ENCODE assay signal across 14 cellular contexts in genomic region chr13:47216176-47216822, GRCh38.
DNase-seq lines count a peak whose midpoint lies in the region; ATAC-seq, FAIRE-seq and TF ChIP-seq lines count a peak whose summit lies in the region.
"Had no signal": no experiment of that assay in that cellular context is flagged by ENCODE, and none has a peak within 500 bp of the region (broad histone marks: within the 10 kb centered on the region; RNA-seq: fewer than 3 reads in every experiment).

No MANE protein-coding gene starts in this region.

- TF ChIP-seq CTCF in AG04450 (IDR thresholded peaks at IDR 0.05; ENCODE audit: low read depth, low read length) (no peak), RWPE1 (conservative IDR thresholded peaks at IDR 0.05; ENCODE audit: low read depth) (no peak), foreskin keratinocyte (conservative IDR thresholded peaks at IDR 0.05) (no peak), pancreas (IDR thresholded peaks at IDR 0.05) (no peak), D721Med (IDR thresholded peaks at IDR 0.05; ENCODE audit: insufficient read depth, missing control alignments) (no peak)

- H3K9me3 ChIP-seq in AG04450 (ENCODE audit: control insufficient read depth, insufficient read depth, low read length) (no peaks in the 10 kb centered on the region), pancreas (no peaks in the 10 kb centered on the region)

- no peaks in the 10 kb centered on the region for H3K36me3 Mint-ChIP-seq in activated T-cell treated with anti-CD3 and anti-CD28 coated beads, Interleukin-2, amount 50 U/mL, for 24 hours (ENCODE audit: low read depth)

- CTCF ChIA-PET in AG04450 (lab: Charles Lee): no interaction called here
- CTCF ChIA-PET in RWPE1 (lab: Yijun Ruan, JAX): interaction anchor here (0.6 kb wide), 1 partner anchor 15 kb away, joined by 3 read pairs; no protein-coding TSS in a partner anchor

- DNase-seq in AG04450 (ENCODE audit: low read depth, low spot score): peak; percentile 32
- peak; percentile 49 for DNase-seq in RWPE1 (ENCODE audit: low spot score)
- DNase-seq in foreskin keratinocyte: peak; percentile 81 to 85
- DNase-seq in pancreas: no peak
- DNase-seq in activated T-cell treated with anti-CD3 and anti-CD28 coated beads, Interleukin-2, amount 50 U/mL, for 24 hours: no peak
- DNase-seq in D721Med (ENCODE audit: insufficient read length, low spot score): no peak
- DNase-seq: activated CD4-positive, alpha-beta T cell treated with anti-CD3 and anti-CD28 coated beads for 4 hours; activated naive CD4-positive, alpha-beta T cell treated with Interleukin-2 at 50 U/mL for 16 hours; hippocampal formation; NCI-H2171 treated with DMSO at 0.1 percent for 48 hours had no signal

- ATAC-seq in GM21786 (IDR thresholded peaks at IDR 0.05; ENCODE audit: unreplicated experiment) (peak; percentile 48), foreskin keratinocyte (peak; percentile 87), pancreas (no peak), GM18873 (IDR thresholded peaks at IDR 0.05; ENCODE audit: low FRiP score, unreplicated experiment) (no peak)

- no peaks in the 10 kb centered on the region for H3K36me3 ChIP-seq in pancreas

- H3K27me3 ChIP-seq in AG04450 (ENCODE audit: control insufficient read depth, insufficient read depth, low read length) (no peaks in the 10 kb centered on the region), foreskin keratinocyte (no peaks in the 10 kb centered on the region), pancreas (no peaks in the 10 kb centered on the region)

- FAIRE-seq in pancreas (lab: Jason Lieb, UNC): no peak
- FAIRE-seq in D721Med (lab: Jason Lieb, UNC): no peak

- H3K9me3 Mint-ChIP-seq in activated T-cell treated with anti-CD3 and anti-CD28 coated beads, Interleukin-2, amount 50 U/mL, for 24 hours: no peaks in the 10 kb centered on the region

- no peaks in the 10 kb centered on the region for H3K27me3 Mint-ChIP-seq in activated T-cell treated with anti-CD3 and anti-CD28 coated beads, Interleukin-2, amount 50 U/mL, for 24 hours

- no peak overlapping the region for H3K27ac Mint-ChIP-seq in activated T-cell treated with anti-CD3 and anti-CD28 coated beads, Interleukin-2, amount 50 U/mL, for 24 hours
- H3K27ac Mint-ChIP-seq: B cell had no signal

- no peak overlapping the region for H3K4me3 Mint-ChIP-seq in activated T-cell treated with anti-CD3 and anti-CD28 coated beads, Interleukin-2, amount 50 U/mL, for 24 hours
- H3K4me3 Mint-ChIP-seq: B cell had no signal

- peak overlapping the region; percentile 54 for H3K27ac ChIP-seq in AG04450 (ENCODE audit: low read depth, low read length)
- H3K27ac ChIP-seq in RWPE1: no peak overlapping the region
- peak overlapping the region; percentile 69 for H3K27ac ChIP-seq in foreskin keratinocyte
- H3K27ac ChIP-seq in pancreas: no peak overlapping the region
- H3K27ac ChIP-seq: SK-N-MC had no signal

- intact Hi-C loops in pancreas (cut with DNase I): no loop called here

- WGBS in pancreas, 2 donors: 53 to 55% methylated on average over 2 of the region's 2 CpGs

- H3K4me3 ChIP-seq in AG04450 (ENCODE audit: low read depth, low read length) (no peak overlapping the region), pancreas (no peak overlapping the region)
- H3K4me3 ChIP-seq: SK-N-MC had no signal

- POLR2A ChIA-PET in AG04450 (lab: Yijun Ruan, JAX): no interaction called here
- POLR2A ChIA-PET in RWPE1 (lab: Yijun Ruan, JAX; ENCODE audit: low non-redundant PET): no interaction called here

- H3K4me1 Mint-ChIP-seq in activated T-cell treated with anti-CD3 and anti-CD28 coated beads, Interleukin-2, amount 50 U/mL, for 24 hours (ENCODE audit: low read depth): no peaks in the 10 kb centered on the region
- H3K4me1 Mint-ChIP-seq: B cell had no signal

- H3K4me1 ChIP-seq in foreskin keratinocyte: peaks cover 38% of the 10 kb centered on the region
- H3K4me1 ChIP-seq in pancreas: no peaks in the 10 kb centered on the region

Comparison
In these comparisons a context has a peak if more than half of its experiments do, and no peak if none do; other contexts are left out.
1. DNase-seq: peak in AG04450 (single experiment), RWPE1 (single experiment) and foreskin keratinocyte (2 of 2); none in pancreas (0 of 6), activated T-cell treated with anti-CD3 and anti-CD28 coated beads, Interleukin-2, amount 50 U/mL, for 24 hours (single experiment) and D721Med (single experiment).
2. H3K27ac ChIP-seq: peak in AG04450 (single experiment) and foreskin keratinocyte (single experiment); none in RWPE1 (single experiment) and pancreas (0 of 4).
3. ATAC-seq: peak in GM21786 (single experiment) and foreskin keratinocyte (single experiment); none in pancreas (0 of 4) and GM18873 (single experiment).